In the genomic region with DNA sequence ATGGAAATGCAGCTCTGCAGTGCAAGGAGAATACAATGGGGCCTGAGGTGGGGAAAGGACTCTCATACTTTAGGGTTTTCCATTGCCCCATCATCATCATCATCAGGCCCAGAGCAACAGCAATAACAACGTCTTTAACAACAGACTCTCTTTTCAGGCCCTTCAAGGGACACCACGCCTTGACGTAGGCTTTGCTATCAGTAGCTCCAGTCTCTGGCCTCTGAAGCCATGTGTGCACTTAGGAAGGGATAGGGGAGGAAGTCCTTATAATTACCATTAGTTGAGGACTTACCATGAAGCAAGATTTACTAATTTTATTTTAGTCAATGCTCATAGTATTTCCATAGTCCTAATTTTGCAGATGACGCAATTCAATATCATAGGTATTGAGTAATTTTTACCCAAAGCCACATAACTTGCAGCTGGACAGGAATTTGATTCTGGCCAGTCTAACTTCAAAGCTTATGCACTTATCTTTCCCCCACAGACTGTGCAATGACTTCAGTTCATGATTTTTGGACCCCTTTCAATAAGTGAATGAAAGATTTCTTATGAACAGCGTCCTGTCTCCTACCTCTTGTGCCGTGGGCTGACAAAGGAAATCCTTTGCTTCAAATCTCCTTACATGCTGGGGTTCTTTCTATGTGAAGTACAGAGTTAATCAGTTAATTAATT, we compare ENCODE assay signal across 18 cellular contexts.
DNase-seq lines count a peak whose midpoint lies in the region; ATAC-seq, FAIRE-seq and TF ChIP-seq lines count a peak whose summit lies in the region.
"Had no signal": no experiment of that assay in that cellular context is flagged by ENCODE, and none has a peak within 500 bp of the region (broad histone marks: within the 10 kb centered on the region; RNA-seq: fewer than 3 reads in every experiment).

No MANE protein-coding gene starts in this region.

- H3K9ac ChIP-seq in IMR-90 (ENCODE audit: low read depth, low read length) (no peak overlapping the region), K562 (ENCODE audit: insufficient read depth in 1 of 2, low read depth in 2 of 2, low read length in 2 of 2) (no peak overlapping the region)
- H3K9ac ChIP-seq: BLaER1 treated with 17β-estradiol and CSF1 and Interleukin-3, amounts not matched to agents 10 nM and 100 nM had no signal

- no peak overlapping the region for H2BK20ac ChIP-seq in IMR-90 (ENCODE audit: low read depth, low read length)

- no peak overlapping the region for H4K91ac ChIP-seq in IMR-90 (ENCODE audit: insufficient read depth, low read depth, low read length)

- H3K4me3 Mint-ChIP-seq in activated CD4-positive, alpha-beta T cell treated with anti-CD3 and anti-CD28 coated beads for 36 hours, result no peak overlapping the region
- H3K4me3 Mint-ChIP-seq: CD8-positive, alpha-beta T cell; HFFc6 had no signal

- H3K4ac ChIP-seq in IMR-90 (ENCODE audit: low read depth, low read length), result no peak overlapping the region

- H2AK9ac ChIP-seq in IMR-90 (replicated peaks; ENCODE audit: low read depth, low read length, poor library complexity), result no peak overlapping the region

- H3K27ac ChIP-seq in IMR-90 (ENCODE audit: insufficient read depth, low read length) (no peak overlapping the region), K562 (ENCODE audit: extremely low read depth, low read depth, low read length) (no peak overlapping the region), osteoblast (ENCODE audit: low read depth, low read length) (no peak overlapping the region)
- H3K27ac ChIP-seq: BLaER1 treated with 17β-estradiol and CSF1 and Interleukin-3, amounts not matched to agents 10 nM and 100 nM had no signal

- H3K9me1 ChIP-seq in IMR-90 (ENCODE audit: insufficient read depth, low read length) (no peaks in the 10 kb centered on the region), K562 (ENCODE audit: control insufficient read depth, insufficient read depth, low read length) (no peaks in the 10 kb centered on the region)

- TF ChIP-seq RAD21 in IMR-90 (IDR thresholded peaks at IDR 0.05; ENCODE audit: low read length) (no peak), K562 (CRISPR knock-in tag; conservative IDR thresholded peaks at IDR 0.05 in 1 of 2, IDR thresholded peaks at IDR 0.05 in 1 of 2) (no peak)

- H2BK15ac ChIP-seq in IMR-90 (ENCODE audit: low read depth, low read length), result no peak overlapping the region

- no peaks in the 10 kb centered on the region for H3K4me1 Mint-ChIP-seq in activated CD4-positive, alpha-beta T cell treated with anti-CD3 and anti-CD28 coated beads for 36 hours

- no peaks in the 10 kb centered on the region for H3K9me3 ChIP-seq in IMR-90 (ENCODE audit: control insufficient read depth, insufficient read depth, low read length)
- 0 out of 2 replicates have a peak, but pooled peaks cover 3% of the 10 kb centered on the region for H3K9me3 ChIP-seq in K562 (replicated peaks; ENCODE audit: control insufficient read depth, insufficient read depth, low read depth, low read length)
- H3K9me3 ChIP-seq in osteoblast (ENCODE audit: low read depth, low read length), result peaks cover 2% of the 10 kb centered on the region
- H3K9me3 ChIP-seq: BLaER1 treated with 17β-estradiol and CSF1 and Interleukin-3, amounts not matched to agents 10 nM and 100 nM had no signal

- FAIRE-seq in K562 (lab: Jason Lieb, UNC), result no peak
- FAIRE-seq: HTR-8/SVneo had no signal

- H3K79me2 ChIP-seq in K562 (ENCODE audit: control insufficient read depth, insufficient read depth, low read length), result no peaks in the 10 kb centered on the region
- no peaks in the 10 kb centered on the region for H3K79me2 ChIP-seq in osteoblast (ENCODE audit: insufficient read depth, low read length)

- H3K4me2 ChIP-seq in IMR-90 (ENCODE audit: low read depth, low read length) (no peak overlapping the region), K562 (ENCODE audit: insufficient read depth, low read length) (no peak overlapping the region), osteoblast (ENCODE audit: insufficient read depth, low read length) (no peak overlapping the region)
- H3K4me2 ChIP-seq: BLaER1 treated with 17β-estradiol and CSF1 and Interleukin-3, amounts not matched to agents 10 nM and 100 nM had no signal

- H3K9me3 Mint-ChIP-seq in activated CD4-positive, alpha-beta T cell treated with anti-CD3 and anti-CD28 coated beads for 36 hours (ENCODE audit: low read depth), result no peaks in the 10 kb centered on the region
- H3K9me3 Mint-ChIP-seq: CD8-positive, alpha-beta T cell; HFFc6 had no signal

- CTCF ChIA-PET in IMR-90 (lab: Yijun Ruan, JAX) (no interaction called here), K562 (lab: Yijun Ruan, JAX; ENCODE audit: low intra/inter-chr PET ratio) (no interaction called here)
- CTCF ChIA-PET in activated CD4-positive, alpha-beta T cell treated with anti-CD3 and anti-CD28 coated beads for 36 hours (lab: Charles Lee), result interaction anchor here (0.8 kb wide), 1 partner anchor 734 kb away, joined by 3 read pairs; no protein-coding TSS in a partner anchor

- no peak overlapping the region for H3K56ac ChIP-seq in IMR-90 (ENCODE audit: extremely low read depth, insufficient read depth, low read length)

- BruUV-seq in IMR-90 (replicated peaks; lab: Mats Ljungman, UMichigan), result no TSS peak
- BruUV-seq in K562 (replicated peaks; lab: Mats Ljungman, UMichigan), result no TSS peak

- H2AFZ ChIP-seq in IMR-90 (replicated peaks; ENCODE audit: low read length, poor library complexity), result no peak overlapping the region
- no peak overlapping the region for H2AFZ ChIP-seq in K562 (ENCODE audit: low read depth, low read length)
- H2AFZ ChIP-seq in osteoblast (ENCODE audit: low read length), result no peak overlapping the region

- H3K4me1 ChIP-seq in IMR-90 (ENCODE audit: control insufficient read depth, insufficient read depth, low read length) (no peaks in the 10 kb centered on the region), K562 (replicated peaks in 1 of 2; ENCODE audit: control insufficient read depth in 2 of 2, insufficient read depth in 2 of 2, low read length in 2 of 2) (no peaks in the 10 kb centered on the region), osteoblast (ENCODE audit: insufficient read depth, low read length) (no peaks in the 10 kb centered on the region)
- H3K4me1 ChIP-seq: BLaER1 treated with 17β-estradiol and CSF1 and Interleukin-3, amounts not matched to agents 10 nM and 100 nM had no signal

- H3K36me3 Mint-ChIP-seq in activated CD4-positive, alpha-beta T cell treated with anti-CD3 and anti-CD28 coated beads for 36 hours (ENCODE audit: low read depth), result no peaks in the 10 kb centered on the region
- H3K36me3 Mint-ChIP-seq: CD8-positive, alpha-beta T cell had no signal

- H4K20me1 ChIP-seq in IMR-90 (ENCODE audit: insufficient read depth, low read length), result no peaks in the 10 kb centered on the region
- no peaks in the 10 kb centered on the region for H4K20me1 ChIP-seq in K562 (replicated peaks; ENCODE audit: control insufficient read depth, insufficient read depth, low read length)
- no peaks in the 10 kb centered on the region for H4K20me1 ChIP-seq in osteoblast (ENCODE audit: insufficient read depth, low read length)
- H4K20me1 ChIP-seq: BLaER1 treated with 17β-estradiol and CSF1 and Interleukin-3, amounts not matched to agents 10 nM and 100 nM had no signal

- no peak overlapping the region for H3K27ac Mint-ChIP-seq in activated CD4-positive, alpha-beta T cell treated with anti-CD3 and anti-CD28 coated beads for 36 hours
- H3K27ac Mint-ChIP-seq: CD8-positive, alpha-beta T cell; HFFc6 had no signal

- H3K4me3 ChIP-seq in IMR-90 (ENCODE audit: insufficient read depth, low read depth, low read length) (no peak overlapping the region), K562 (no peak overlapping the region), osteoblast (ENCODE audit: insufficient read depth, low read length) (no peak overlapping the region)
- H3K4me3 ChIP-seq: BLaER1 treated with 17β-estradiol and CSF1 and Interleukin-3, amounts not matched to agents 10 nM and 100 nM had no signal

- H4K5ac ChIP-seq in IMR-90 (ENCODE audit: low read depth, low read length), result no peak overlapping the region

- H3K23ac ChIP-seq in IMR-90 (ENCODE audit: low read depth, low read length), result no peak overlapping the region

- H3K27me3 Mint-ChIP-seq in activated CD4-positive, alpha-beta T cell treated with anti-CD3 and anti-CD28 coated beads for 36 hours, result no peaks in the 10 kb centered on the region

- dilution Hi-C loops in IMR-90 (cut with HindIII; ENCODE audit: low sequenced_read_pairs, unreplicated experiment), result no loop called here

- no peak for DNase-seq in Right ventricle myocardium inferior (ENCODE audit: missing footprints)
- no peak for DNase-seq in cardiac septum (ENCODE audit: low spot score)
- DNase-seq in IMR-90, result no peak
- DNase-seq in K562 (ENCODE audit: extremely low read depth in 1 of 4, low spot score in 3 of 4), result no peak
- peak; percentile 50 for DNase-seq in osteoblast (ENCODE audit: insufficient read length, low spot score, missing footprints)
- no peak for DNase-seq in activated CD4-positive, alpha-beta T cell treated with anti-CD3 and anti-CD28 coated beads for 36 hours
- no peak for DNase-seq in stimulated activated CD4-positive, alpha-beta T cell treated with anti-CD3 and anti-CD28 coated beads, Interleukin-15, amount 100 ng/mL, for 24 hours
- DNase-seq: 8988T; Calu3; CD8-positive, alpha-beta T cell; DMS79 treated with DMSO at 0.1 percent for 48 hours; GF-D8; GOT3; H7; HFFc6 had no signal

- H3K18ac ChIP-seq in IMR-90 (ENCODE audit: low read depth, low read length), result no peak overlapping the region

- H3K27me3 ChIP-seq in IMR-90 (ENCODE audit: control insufficient read depth, insufficient read depth, low read length), result no peaks in the 10 kb centered on the region
- no peaks in the 10 kb centered on the region for H3K27me3 ChIP-seq in K562 (ENCODE audit: control insufficient read depth in 2 of 2, insufficient read depth in 2 of 2, low read length in 2 of 2)
- H3K27me3 ChIP-seq in osteoblast (ENCODE audit: insufficient read depth, low read length), result no peaks in the 10 kb centered on the region
- H3K27me3 ChIP-seq: BLaER1 treated with 17β-estradiol and CSF1 and Interleukin-3, amounts not matched to agents 10 nM and 100 nM had no signal

- H2AK5ac ChIP-seq in IMR-90 (ENCODE audit: low read depth, low read length), result no peak overlapping the region

- TF ChIP-seq EP300 in K562 (IDR thresholded peaks at IDR 0.05; ENCODE audit: low read length), result no peak

- TF ChIP-seq CTCF in IMR-90 (conservative IDR thresholded peaks at IDR 0.05; ENCODE audit: low read depth, low read length), result no peak
- TF ChIP-seq CTCF in K562 (IDR thresholded peaks at IDR 0.05 in 2 of 3, conservative IDR thresholded peaks at IDR 0.05 in 1 of 3; ENCODE audit: insufficient read depth in 2 of 3, low read depth in 1 of 3, low read length in 3 of 3), result no peak
- TF ChIP-seq CTCF in osteoblast (IDR thresholded peaks at IDR 0.05; ENCODE audit: extremely low read depth, low read depth, low read length), result no peak

- H3K36me3 ChIP-seq in IMR-90 (ENCODE audit: control insufficient read depth, insufficient read depth, low read length), result no peaks in the 10 kb centered on the region
- no peaks in the 10 kb centered on the region for H3K36me3 ChIP-seq in K562 (ENCODE audit: control insufficient read depth, insufficient read depth, low read length)
- H3K36me3 ChIP-seq in osteoblast (ENCODE audit: insufficient read depth, low read length), result no peaks in the 10 kb centered on the region
- H3K36me3 ChIP-seq: BLaER1 treated with 17β-estradiol and CSF1 and Interleukin-3, amounts not matched to agents 10 nM and 100 nM had no signal

- H2BK5ac ChIP-seq in IMR-90 (ENCODE audit: low read depth, low read length, poor library complexity, severe bottlenecking), result no peak overlapping the region

- no peak overlapping the region for H3K14ac ChIP-seq in IMR-90 (replicated peaks; ENCODE audit: low read depth, low read length)

- ATAC-seq in Right ventricle myocardium inferior (peak; percentile 26), IMR-90 (ENCODE audit: low read depth) (no peak), K562 (no peak)
- ATAC-seq in activated CD4-positive, alpha-beta T cell treated with anti-CD3 and anti-CD28 coated beads for 36 hours, result no peak
- ATAC-seq: CD8-positive, alpha-beta T cell; HCT116 had no signal

- no peaks in the 10 kb centered on the region for H3K79me1 ChIP-seq in IMR-90 (ENCODE audit: low read depth in 1 of 2, low read length in 2 of 2)

- POLR2A ChIA-PET in IMR-90 (lab: Charles Lee; ENCODE audit: unreplicated experiment) (no interaction called here), K562 (lab: Yijun Ruan, JAX) (no interaction called here)
- POLR2A ChIA-PET in activated CD4-positive, alpha-beta T cell treated with anti-CD3 and anti-CD28 coated beads for 36 hours (lab: Charles Lee), result interaction anchor here (0.8 kb wide), 1 partner anchor 750 kb away, joined by 3 read pairs; no protein-coding TSS in a partner anchor

- TF ChIP-seq POLR2A in IMR-90 (IDR thresholded peaks at IDR 0.05; ENCODE audit: low read depth, low read length) (no peak), K562 (conservative IDR thresholded peaks at IDR 0.05) (no peak)

- in situ Hi-C loops in IMR-90 (cut with MboI; ENCODE audit: low sequenced_read_pairs), result no loop called here
- in situ Hi-C loops in K562 (cut with MboI), result no loop called here

- no CpG with 5 or more reads among the region's 6 CpGs for WGBS in IMR-90 (ENCODE audit: extremely low coverage in 2 of 2, insufficient read length in 1 of 2), 2 experiments
- 2% methylated on average over 6 of the region's 6 CpGs for WGBS in K562 (ENCODE audit: insufficient coverage, low coverage, missing lambda C conversion rate)

- no peak overlapping the region for H4K8ac ChIP-seq in IMR-90 (ENCODE audit: low read depth in 2 of 2, low read length in 2 of 2)

- no peak overlapping the region for H2BK120ac ChIP-seq in IMR-90 (ENCODE audit: low read depth, low read length)

- intact Hi-C loops in Right ventricle myocardium inferior (cut with DNase I) (no loop called here), cardiac septum (cut with DNase I) (no loop called here), IMR-90 (cut with micrococcal nuclease) (no loop called here), K562 (cut with micrococcal nuclease) (no loop called here)
- intact Hi-C loops in activated CD4-positive, alpha-beta T cell treated with anti-CD3 and anti-CD28 coated beads for 36 hours (cut with DNase I, micrococcal nuclease), result no loop called here
